In genomic region chr7:44985900-44986217, GRCh38 we compare ENCODE assay signal across 8 cellular contexts. TPM values are rescaled to one million over a fixed set of nuclear protein-coding genes. Genes with fewer than 3 reads are reported as not detected.
DNase-seq lines count a peak whose midpoint lies in the region; ATAC-seq and TF ChIP-seq lines count a peak whose summit lies in the region.

No MANE protein-coding gene starts in this region.

- peak overlapping the region; percentile 96 for H3K27ac ChIP-seq in effector memory CD4-positive, alpha-beta T cell (ENCODE audit: insufficient read depth, low read length, poor library complexity, severe bottlenecking)

- peak overlapping the region; percentile 100 for H3K27ac Mint-ChIP-seq in nephron progenitor cell

- no peak for ATAC-seq in GM21526 (IDR thresholded peaks at IDR 0.05; ENCODE audit: low FRiP score, unreplicated experiment)

- H3F3A ChIP-seq in Loucy (ENCODE audit: low read depth), result peaks cover 10% of the 10 kb centered on the region; the same call in 1 of the 2 replicates

- H3K79me2 ChIP-seq in Loucy (ENCODE audit: insufficient read depth, low read length), result peaks cover 83% of the 10 kb centered on the region

- H3K4me1 ChIP-seq in BE2C (peaks cover 4% of the 10 kb centered on the region; the same call in 1 of the 2 replicates), Loucy (ENCODE audit: insufficient read depth, low read length, poor library complexity, severe bottlenecking) (peaks cover 58% of the 10 kb centered on the region)
- peaks cover 43% of the 10 kb centered on the region for H3K4me1 ChIP-seq in effector memory CD4-positive, alpha-beta T cell (ENCODE audit: control insufficient read depth, insufficient read depth, low read length, poor library complexity, severe bottlenecking)

- H3K36me3 ChIP-seq in BE2C, result peaks cover 53% of the 10 kb centered on the region
- peaks cover 37% of the 10 kb centered on the region for H3K36me3 ChIP-seq in Loucy (ENCODE audit: insufficient read depth, low read length)
- peaks cover 31% of the 10 kb centered on the region for H3K36me3 ChIP-seq in effector memory CD4-positive, alpha-beta T cell (ENCODE audit: control insufficient read depth, insufficient read depth, low read length)

- TF ChIP-seq CTCF in BE2C (IDR thresholded peaks at IDR 0.05; ENCODE audit: low read depth, low read length) (no peak), Loucy (conservative IDR thresholded peaks at IDR 0.05; ENCODE audit: low read length) (no peak), nephron progenitor cell (IDR thresholded peaks at IDR 0.05) (no peak)

- H3K4me1 Mint-ChIP-seq in nephron progenitor cell, result peaks cover 46% of the 10 kb centered on the region

- H4K20me1 ChIP-seq in Loucy (ENCODE audit: insufficient read depth, low read length, poor library complexity, severe bottlenecking), result peaks cover 40% of the 10 kb centered on the region

- H3K9ac ChIP-seq in Loucy (ENCODE audit: low read depth, low read length, poor library complexity, severe bottlenecking), result peak overlapping the region; percentile 93

- peak overlapping the region; percentile 97 for H3K4me3 Mint-ChIP-seq in nephron progenitor cell

- H3K36me3 Mint-ChIP-seq in nephron progenitor cell (ENCODE audit: low read depth), result peaks cover 45% of the 10 kb centered on the region

- no peaks in the 10 kb centered on the region for H3K27me3 ChIP-seq in BE2C
- peaks cover 11% of the 10 kb centered on the region for H3K27me3 ChIP-seq in Loucy (ENCODE audit: insufficient read depth, low read length, poor library complexity, severe bottlenecking)
- no peaks in the 10 kb centered on the region for H3K27me3 ChIP-seq in effector memory CD4-positive, alpha-beta T cell (replicated peaks; ENCODE audit: control insufficient read depth, insufficient read depth, low read length, poor library complexity, severe bottlenecking)

- peaks cover 6% of the 10 kb centered on the region for H3K27me3 Mint-ChIP-seq in nephron progenitor cell (ENCODE audit: low read depth, poor library complexity)

- H3K4me2 ChIP-seq in Loucy (ENCODE audit: low read depth, low read length, poor library complexity, severe bottlenecking), result peak overlapping the region; percentile 97

- H3K9me3 ChIP-seq in BE2C, result no peaks in the 10 kb centered on the region
- H3K9me3 ChIP-seq in Loucy (ENCODE audit: insufficient read depth, low read depth, low read length), result no peaks in the 10 kb centered on the region
- H3K9me3 ChIP-seq in effector memory CD4-positive, alpha-beta T cell (ENCODE audit: control insufficient read depth, low read length), result no peaks in the 10 kb centered on the region

- H3K9me2 ChIP-seq in Loucy (replicated peaks; ENCODE audit: low read depth, low read length), result no peaks in the 10 kb centered on the region

- H3K4me3 ChIP-seq in BE2C (ENCODE audit: low read depth, low read length), result peak overlapping the region; percentile 100
- peak overlapping the region; percentile 89 for H3K4me3 ChIP-seq in Loucy (ENCODE audit: low read length, poor library complexity, severe bottlenecking)
- peak overlapping the region; percentile 73 for H3K4me3 ChIP-seq in effector memory CD4-positive, alpha-beta T cell (ENCODE audit: insufficient read depth, low read depth, low read length, poor library complexity, severe bottlenecking)

- no peak for DNase-seq in BE2C
- no peak for DNase-seq in effector memory CD4-positive, alpha-beta T cell
- DNase-seq in nephron progenitor cell, result no peak
- DNase-seq in central memory CD4-positive, alpha-beta T cell, result no peak
- no peak for DNase-seq in inferior parietal cortex (ENCODE audit: extremely low spot score)
- DNase-seq in globus pallidus (ENCODE audit: low spot score), result no peak

- H3K9me3 Mint-ChIP-seq in nephron progenitor cell, result no peaks in the 10 kb centered on the region

- no peak overlapping the region for H2AFZ ChIP-seq in Loucy (ENCODE audit: low read length)

RNA-seq across cellular contexts. Expression of gene MYO1G, which starts 7.0 kb away (rescaled TPM):
- polyA plus RNA-seq in BE2C (2012; ENCODE audit: insufficient read depth, insufficient read length, low read depth), result not detected

RNA-seq across cellular contexts. Expression of gene CCM2, which starts 14.1 kb away (rescaled TPM):
- 42.7 TPM for polyA plus RNA-seq in BE2C (2012; ENCODE audit: insufficient read depth, insufficient read length, low read depth)
